Comparison of ENCODE assay signal across 8 cellular contexts in genomic region chr7:149005427-149006344, GRCh38. TPM values are rescaled to one million over a fixed set of nuclear protein-coding genes. Genes with fewer than 3 reads are reported as not detected.
DNase-seq lines count a peak whose midpoint lies in the region; ATAC-seq and TF ChIP-seq lines count a peak whose summit lies in the region.

No MANE protein-coding gene starts in this region.

- H3K27ac ChIP-seq in fibroblast of lung (ENCODE audit: insufficient read depth, low read length) (no peak overlapping the region), neural progenitor cell (no peak overlapping the region)

- peak; percentile 78 for ATAC-seq in HG03103 (IDR thresholded peaks at IDR 0.05; ENCODE audit: low read depth, unreplicated experiment)

- peaks cover 6% of the 10 kb centered on the region for H3K27me3 Mint-ChIP-seq in neural progenitor cell (ENCODE audit: insufficient read depth, low read depth)

- no peaks in the 10 kb centered on the region for H3F3A ChIP-seq in neural progenitor cell (ENCODE audit: low read depth)

- H3K9me3 ChIP-seq in fibroblast of lung (ENCODE audit: control insufficient read depth, insufficient read depth, low read depth, low read length) (no peaks in the 10 kb centered on the region), neural progenitor cell (ENCODE audit: low read depth) (no peaks in the 10 kb centered on the region)

- H3K9ac ChIP-seq in fibroblast of lung (ENCODE audit: insufficient read depth, low read length) (no peak overlapping the region), neural progenitor cell (no peak overlapping the region)

- H3K36me3 ChIP-seq in fibroblast of lung (ENCODE audit: control insufficient read depth, insufficient read depth, low read length) (peaks cover 32% of the 10 kb centered on the region), neural progenitor cell (no peaks in the 10 kb centered on the region)

- no peaks in the 10 kb centered on the region for H3K4me1 Mint-ChIP-seq in neural progenitor cell

- no peak overlapping the region for H3K27ac Mint-ChIP-seq in neural progenitor cell

- H3K4me1 ChIP-seq in fibroblast of lung (ENCODE audit: control insufficient read depth, extremely low read depth, insufficient read depth, low read length) (peaks cover 2% of the 10 kb centered on the region), neural progenitor cell (no peaks in the 10 kb centered on the region)

- H3K9me3 Mint-ChIP-seq in neural progenitor cell = no peaks in the 10 kb centered on the region

- H2AFZ ChIP-seq in fibroblast of lung (ENCODE audit: low read length) (no peak overlapping the region), neural progenitor cell (replicated peaks) (no peak overlapping the region)

- H3K4me2 ChIP-seq in fibroblast of lung (ENCODE audit: extremely low read depth, insufficient read depth, low read length) (no peak overlapping the region), neural progenitor cell (no peak overlapping the region)

- peaks cover 26% of the 10 kb centered on the region for H3K36me3 Mint-ChIP-seq in neural progenitor cell

- no peak overlapping the region for H3K4me3 Mint-ChIP-seq in neural progenitor cell

- TF ChIP-seq CTCF in fibroblast of lung (conservative IDR thresholded peaks at IDR 0.05 in 1 of 2, IDR thresholded peaks at IDR 0.05 in 1 of 2; ENCODE audit: low read depth in 1 of 2, low read length in 2 of 2) (peak; percentile 63 to 73), neural progenitor cell (IDR thresholded peaks at IDR 0.05) (peak; percentile 91)

- no peak overlapping the region for H3K4me3 ChIP-seq in fibroblast of lung (replicated peaks in 1 of 4; ENCODE audit: control extremely low read depth in 1 of 4, insufficient read depth in 1 of 4, low read depth in 3 of 4, low read length in 4 of 4)
- no peak overlapping the region for H3K4me3 ChIP-seq in neural progenitor cell

- no peaks in the 10 kb centered on the region for H3K27me3 ChIP-seq in fibroblast of lung (ENCODE audit: control insufficient read depth, insufficient read depth, low read length)
- no peaks in the 10 kb centered on the region for H3K27me3 ChIP-seq in neural progenitor cell

- DNase-seq in NCI-H2196 (lab: John Stamatoyannopoulos, UW; ENCODE audit: unreplicated experiment) = peak; percentile 69
- no peak for DNase-seq in NCI-H2196 treated with DMSO at 0.1 percent for 48 hours (lab: John Stamatoyannopoulos, UW; ENCODE audit: unreplicated experiment)
- peak; percentile 43 for DNase-seq in NK-92 treated with Interleukin-12 subunit alpha and Interleukin-12 subunit beta, amount 100 ng/mL, for 24 hours (lab: John Stamatoyannopoulos, UW)
- DNase-seq in activated T-cell treated with anti-CD3 and anti-CD28 coated beads, Interleukin-2, amount 50 U/mL, for 1 hour = peak; percentile 84
- DNase-seq in fibroblast of lung (ENCODE audit: low read depth in 2 of 2) = peak; percentile 54 to 74
- peak; percentile 89 for DNase-seq in neural progenitor cell (ENCODE audit: low spot score)
- peak; percentile 28 for DNase-seq in stromal cell of bone marrow (ENCODE audit: low read depth)

- H4K20me1 ChIP-seq in fibroblast of lung (ENCODE audit: control insufficient read depth, extremely low read depth, insufficient read depth, low read length) (no peaks in the 10 kb centered on the region), neural progenitor cell (ENCODE audit: low read depth) (peaks cover 9% of the 10 kb centered on the region)

- H3K79me2 ChIP-seq in fibroblast of lung (ENCODE audit: control insufficient read depth, insufficient read depth, low read length) = no peaks in the 10 kb centered on the region
- H3K79me2 ChIP-seq in neural progenitor cell (ENCODE audit: low read depth) = no peaks in the 10 kb centered on the region

RNA-seq across cellular contexts. Expression of gene PDIA4, which starts 22.6 kb away (rescaled TPM):
- total RNA-seq in fibroblast of lung (156 and 266 TPM in 2 replicates), neural progenitor cell (ENCODE audit: low replicate concordance) (142 and 171 TPM in 2 replicates)
- polyA plus RNA-seq in fibroblast of lung = 210 and 236 TPM in 2 replicates
- 175 and 182 TPM in 2 replicates for polyA plus RNA-seq in fibroblast of lung (2012)
- 77.0 and 107 TPM in 2 replicates for polyA minus RNA-seq in fibroblast of lung (ENCODE audit: low replicate concordance)
